In genomic region chr6:150491131-150491795, GRCh38 we compare ENCODE assay signal across 8 cellular contexts.
DNase-seq lines count a peak whose midpoint lies in the region; ATAC-seq and TF ChIP-seq lines count a peak whose summit lies in the region.

No MANE protein-coding gene starts in this region.

- intact Hi-C loops in testis (cut with DNase I; ENCODE audit: low total_unique reads), result no loop called here

- no peak for TF ChIP-seq POLR2A in testis (IDR thresholded peaks at IDR 0.05)

- CTCF ChIA-PET in RWPE1 (lab: Yijun Ruan, JAX), result no interaction called here

- DNase-seq in RWPE1 (ENCODE audit: low spot score), result peak; percentile 82
- DNase-seq in kidney epithelial cell (ENCODE audit: low read depth), result peak; percentile 90
- DNase-seq in NCI-H1694 treated with DMSO at 0.1 percent for 48 hours (lab: John Stamatoyannopoulos, UW), result no peak
- no peak for DNase-seq in NCI-H345 (lab: John Stamatoyannopoulos, UW)
- no peak for DNase-seq in testis
- no peak for DNase-seq in DMS 273 treated with DMSO at 0.1 percent for 48 hours (lab: John Stamatoyannopoulos, UW)

- ATAC-seq in GM18870 (IDR thresholded peaks at IDR 0.05; ENCODE audit: unreplicated experiment), result peak; percentile 98
- peak; percentile 94 for ATAC-seq in HG02610 (IDR thresholded peaks at IDR 0.05; ENCODE audit: unreplicated experiment)

- POLR2A ChIA-PET in RWPE1 (lab: Yijun Ruan, JAX; ENCODE audit: low non-redundant PET), result no interaction called here

- H3K4me1 ChIP-seq in testis, result no peaks in the 10 kb centered on the region

- H3K36me3 ChIP-seq in kidney epithelial cell (ENCODE audit: control insufficient read depth, insufficient read depth, low read length) (no peaks in the 10 kb centered on the region), testis (ENCODE audit: low read depth, missing control alignments) (no peaks in the 10 kb centered on the region)

- H3K4me3 ChIP-seq in kidney epithelial cell (ENCODE audit: low read depth, low read length) (no peak overlapping the region), testis (no peak overlapping the region)

- H3K27me3 ChIP-seq in kidney epithelial cell (ENCODE audit: control insufficient read depth, insufficient read depth, low read length) (no peaks in the 10 kb centered on the region), testis (no peaks in the 10 kb centered on the region)

- TF ChIP-seq CTCF in RWPE1 (conservative IDR thresholded peaks at IDR 0.05; ENCODE audit: low read depth) (no peak), kidney epithelial cell (IDR thresholded peaks at IDR 0.05; ENCODE audit: insufficient read depth, low read length, poor library complexity, severe bottlenecking) (no peak), testis (IDR thresholded peaks at IDR 0.05) (no peak)

- WGBS in testis, 2 donors, result 72 to 80% methylated on average over 5 of the region's 5 CpGs

- H3K9me3 ChIP-seq in testis, result no peaks in the 10 kb centered on the region

- H3K27ac ChIP-seq in RWPE1 (no peak overlapping the region), testis (no peak overlapping the region)

Comparison
In these comparisons a context has a peak if more than half of its experiments do, and no peak if none do; other contexts are left out.
1. DNase-seq: peak in RWPE1 (single experiment) and kidney epithelial cell (single experiment); none in NCI-H1694 treated with DMSO at 0.1 percent for 48 hours (single experiment), NCI-H345 (single experiment), testis (single experiment) and DMS 273 treated with DMSO at 0.1 percent for 48 hours (single experiment).